Comparison of ENCODE assay signal across 8 cellular contexts in the genomic region with DNA sequence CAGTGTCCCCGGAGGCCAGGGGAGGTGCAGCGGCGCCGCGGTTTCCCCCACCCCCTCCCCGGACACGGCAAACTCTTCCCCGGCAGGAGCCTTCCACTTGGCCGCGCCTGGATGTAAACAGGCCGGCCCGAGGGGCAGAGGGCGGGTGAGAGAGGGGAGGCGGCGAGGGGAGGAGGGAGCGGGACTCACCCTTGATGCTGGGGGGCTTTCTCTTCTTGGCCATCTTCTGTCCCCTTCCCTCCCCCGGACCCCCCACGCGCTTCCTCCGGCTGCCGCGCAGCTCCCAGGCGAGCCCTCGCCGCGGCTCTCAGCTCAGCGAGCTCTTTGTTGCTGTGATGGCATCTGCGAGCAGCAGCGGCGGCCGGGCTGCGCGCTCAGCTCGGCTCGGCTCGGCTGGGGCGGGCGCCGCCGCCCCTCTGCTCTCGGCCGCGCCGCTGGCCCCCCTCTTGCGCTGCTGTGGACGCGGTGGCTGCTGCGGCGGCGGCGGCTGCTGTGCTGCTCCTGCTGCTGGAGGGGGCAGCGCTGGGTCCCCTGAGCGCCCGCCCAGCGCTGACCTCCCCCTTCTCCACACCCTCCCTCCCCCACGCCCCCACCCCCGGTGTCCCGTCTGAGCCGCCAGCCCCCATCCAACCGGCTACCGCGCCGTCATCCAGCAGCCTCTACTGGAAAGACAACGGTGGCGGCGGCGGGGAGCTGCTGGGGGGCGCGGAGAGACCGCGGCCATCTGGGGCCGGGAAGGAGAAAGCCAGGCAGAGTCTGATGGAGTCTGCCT. TPM values are rescaled to one million over a fixed set of nuclear protein-coding genes. Genes with fewer than 3 reads are reported as not detected.
A peak's percentile ranks its signal among the peaks of the same experiment; 100 is the strongest.
DNase-seq lines count a peak whose midpoint lies in the region; ATAC-seq, FAIRE-seq and TF ChIP-seq lines count a peak whose summit lies in the region.

No MANE protein-coding gene starts in this region.

- CTCF ChIA-PET in RWPE1 (lab: Yijun Ruan, JAX), result no interaction called here

- peaks cover 2% of the 10 kb centered on the region for H3K36me3 Mint-ChIP-seq in central memory CD8-positive, alpha-beta T cell (ENCODE audit: insufficient read depth)
- H3K36me3 Mint-ChIP-seq in stimulated activated memory B cell treated with anti-CD40 and anti-IgM and Interleukin-4, amounts not matched to agents 10 μg/mL and 1 μg/mL and 100 μg/mL, for 72 hours, result no peaks in the 10 kb centered on the region

- ATAC-seq in central memory CD8-positive, alpha-beta T cell (replicated peaks; ENCODE audit: extremely low read depth, poor library complexity, severe bottlenecking), result peak; percentile 42
- peak; percentile 65 for ATAC-seq in stimulated activated memory B cell treated with anti-CD40 and anti-IgM and Interleukin-4, amounts not matched to agents 10 μg/mL and 1 μg/mL and 100 μg/mL, for 72 hours

- H3K4me3 ChIP-seq in HFF-Myc (replicated peaks; ENCODE audit: low read depth, low read length) (peak overlapping the region; percentile 23; the same call in 1 of the 2 replicates), kidney (ENCODE audit: low read length in 2 of 2) (peak overlapping the region; percentile 47 to 52)

- H3K4me1 Mint-ChIP-seq in central memory CD8-positive, alpha-beta T cell, result peaks cover 10% of the 10 kb centered on the region
- peaks cover 21% of the 10 kb centered on the region for H3K4me1 Mint-ChIP-seq in stimulated activated memory B cell treated with anti-CD40 and anti-IgM and Interleukin-4, amounts not matched to agents 10 μg/mL and 1 μg/mL and 100 μg/mL, for 72 hours

- POLR2A ChIA-PET in RWPE1 (lab: Yijun Ruan, JAX; ENCODE audit: low non-redundant PET), result no interaction called here

- FAIRE-seq in kidney (lab: Jason Lieb, UNC), result no peak

- H3K4me3 Mint-ChIP-seq in central memory CD8-positive, alpha-beta T cell, result peak overlapping the region; percentile 63
- H3K4me3 Mint-ChIP-seq in stimulated activated memory B cell treated with anti-CD40 and anti-IgM and Interleukin-4, amounts not matched to agents 10 μg/mL and 1 μg/mL and 100 μg/mL, for 72 hours, result peak overlapping the region; percentile 57

- DNase-seq in EL, result peak; percentile 35
- no peak for DNase-seq in HFF-Myc (ENCODE audit: extremely low read depth, low read depth)
- DNase-seq in RWPE1 (ENCODE audit: low spot score), result peak; percentile 46
- no peak for DNase-seq in central memory CD8-positive, alpha-beta T cell (ENCODE audit: low spot score in 2 of 2)
- DNase-seq in kidney, result peak; percentile 65
- no peak for DNase-seq in HT-29 (ENCODE audit: low spot score)
- DNase-seq in GOT3 (lab: John Stamatoyannopoulos, UW), result no peak

- H3K9me3 ChIP-seq in kidney (ENCODE audit: control insufficient read depth in 1 of 2, low read length in 2 of 2), result no peaks in the 10 kb centered on the region

- H3K27ac Mint-ChIP-seq in central memory CD8-positive, alpha-beta T cell (ENCODE audit: low read depth), result no peak overlapping the region
- no peak overlapping the region for H3K27ac Mint-ChIP-seq in stimulated activated memory B cell treated with anti-CD40 and anti-IgM and Interleukin-4, amounts not matched to agents 10 μg/mL and 1 μg/mL and 100 μg/mL, for 72 hours

- peaks cover 90% of the 10 kb centered on the region for H3K27me3 Mint-ChIP-seq in central memory CD8-positive, alpha-beta T cell
- H3K27me3 Mint-ChIP-seq in stimulated activated memory B cell treated with anti-CD40 and anti-IgM and Interleukin-4, amounts not matched to agents 10 μg/mL and 1 μg/mL and 100 μg/mL, for 72 hours, result peaks cover 74% of the 10 kb centered on the region

- H3K9ac ChIP-seq in kidney (ENCODE audit: low read length in 2 of 2), result no peak overlapping the region

- intact Hi-C loops in kidney (cut with DNase I), result no loop called here

- H3K36me3 ChIP-seq in kidney (ENCODE audit: control insufficient read depth in 1 of 2, insufficient read depth in 2 of 2, low read length in 2 of 2), result no peaks in the 10 kb centered on the region

- peaks cover 5 to 14% of the 10 kb centered on the region in 2 donors for H3K4me1 ChIP-seq in kidney (ENCODE audit: control insufficient read depth in 1 of 2, insufficient read depth in 1 of 2, low read depth in 1 of 2, low read length in 2 of 2)

- peaks cover 6% of the 10 kb centered on the region for H3K9me3 Mint-ChIP-seq in central memory CD8-positive, alpha-beta T cell
- H3K9me3 Mint-ChIP-seq in stimulated activated memory B cell treated with anti-CD40 and anti-IgM and Interleukin-4, amounts not matched to agents 10 μg/mL and 1 μg/mL and 100 μg/mL, for 72 hours, result peaks cover 7% of the 10 kb centered on the region

- H3K27ac ChIP-seq in RWPE1 (no peak overlapping the region), kidney (ENCODE audit: low read depth in 2 of 2, low read length in 2 of 2) (no peak overlapping the region)

- TF ChIP-seq CTCF in HFF-Myc (IDR thresholded peaks at IDR 0.05; ENCODE audit: low read depth, low read length, missing control alignments) (no peak), RWPE1 (conservative IDR thresholded peaks at IDR 0.05; ENCODE audit: low read depth) (no peak), kidney (IDR thresholded peaks at IDR 0.05; ENCODE audit: borderline replicate concordance, extremely low read depth, insufficient read depth) (no peak)

RNA-seq across cellular contexts. Expression of a gene that starts 4.9 kb away (rescaled TPM):
- 0.66 TPM for total RNA-seq in kidney
- 5.0 TPM for polyA plus RNA-seq in kidney (ENCODE audit: insufficient read depth, low read depth, low replicate concordance)
- total RNA-seq in HT-29 (2014; rRNA removed; shearing (Covaris generic)), result 2.8 and 3.3 TPM in 2 replicates

Comparison
In these comparisons a context has a peak if more than half of its experiments do, and no peak if none do; other contexts are left out.
1. DNase-seq: peak in EL (single experiment), RWPE1 (single experiment) and kidney (single experiment); none in HFF-Myc (single experiment), central memory CD8-positive, alpha-beta T cell (0 of 2), HT-29 (single experiment) and GOT3 (single experiment).